Comparison of ENCODE assay signal across 25 cellular contexts in the genomic region with DNA sequence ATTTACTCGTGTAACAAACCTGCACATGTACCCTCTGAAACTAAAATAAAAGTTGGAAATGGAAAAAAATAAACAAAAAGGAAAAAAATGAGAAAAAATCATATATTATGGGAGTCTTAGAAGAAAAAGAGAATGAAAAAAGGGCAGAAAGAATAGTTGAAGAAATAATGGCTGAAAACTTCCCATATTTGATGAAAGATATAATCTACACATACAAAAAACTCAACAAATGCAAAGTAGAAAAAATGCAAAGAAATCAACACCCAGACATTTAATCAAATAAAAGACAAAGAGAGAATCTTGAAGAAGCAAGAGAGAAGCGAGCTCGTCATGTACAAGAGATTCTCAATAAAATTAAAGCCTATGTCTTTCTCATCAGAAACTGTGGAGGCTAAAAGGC.
"Had no signal": no experiment of that assay in that cellular context is flagged by ENCODE, and none has a peak within 500 bp of the region (broad histone marks: within the 10 kb centered on the region; RNA-seq: fewer than 3 reads in every experiment).

No MANE protein-coding gene starts in this region.

- H3K79me2 ChIP-seq: hepatocyte had no signal

- DNase-seq: colonic mucosa; cortex of kidney; dermis blood vessel endothelial cell; dorsolateral prefrontal cortex; effector CD4-positive, alpha-beta T cell; effector CD8-positive, alpha-beta T cell; effector memory CD4-positive, alpha-beta T cell; effector memory CD8-positive, alpha-beta T cell; endodermal cell; erythroblast; esophagus squamous epithelium; foreskin fibroblast; foreskin keratinocyte; foreskin melanocyte; gastrocnemius medialis; glutamatergic neuron; head of caudate nucleus; heart left ventricle; heart right ventricle had no signal

- H3K27me3 ChIP-seq: colonic mucosa, esophagus muscularis mucosa, esophagus squamous epithelium, gastrocnemius medialis, gastroesophageal sphincter, heart left ventricle, heart right ventricle, hepatocyte had no signal

- ATAC-seq: effector memory CD8-positive, alpha-beta T cell; esophagus mucosa; foreskin keratinocyte; gastrocnemius medialis; gastroesophageal sphincter; heart left ventricle; heart right ventricle had no signal

- H3K4me2 ChIP-seq: hepatocyte had no signal

- H2AFZ ChIP-seq: hepatocyte had no signal

- H3K4me3 ChIP-seq: colonic mucosa, coronary artery, dorsolateral prefrontal cortex, esophagus muscularis mucosa, esophagus squamous epithelium, gastrocnemius medialis, gastroesophageal sphincter, heart left ventricle, heart right ventricle, hepatocyte had no signal

- H3K27ac ChIP-seq: colonic mucosa, coronary artery, dorsolateral prefrontal cortex, epithelial cell of prostate, esophagus muscularis mucosa, esophagus squamous epithelium, foreskin keratinocyte, gastrocnemius medialis, gastroesophageal sphincter, heart left ventricle, heart right ventricle, hepatocyte had no signal

- H3K36me3 ChIP-seq: colonic mucosa, esophagus muscularis mucosa, esophagus squamous epithelium, gastrocnemius medialis, gastroesophageal sphincter, heart left ventricle, heart right ventricle had no signal

- H3K9me3 ChIP-seq: colonic mucosa, gastrocnemius medialis had no signal

- H3K4me1 ChIP-seq: colonic mucosa, esophagus muscularis mucosa, foreskin keratinocyte, gastrocnemius medialis, heart left ventricle, heart right ventricle had no signal
